Comparison of ENCODE assay signal across 8 cellular contexts in genomic region chr19:13082192-13083007, GRCh38. TPM values are rescaled to one million over a fixed set of nuclear protein-coding genes. Genes with fewer than 3 reads are reported as not detected.
DNase-seq lines count a peak whose midpoint lies in the region; ATAC-seq and TF ChIP-seq lines count a peak whose summit lies in the region.

No MANE protein-coding gene starts in this region.

- no peak overlapping the region for H3K9ac ChIP-seq in OCI-LY1 (ENCODE audit: low read length)

- H3K4me2 ChIP-seq in OCI-LY1 (ENCODE audit: low read length), result no peak overlapping the region

- no peaks in the 10 kb centered on the region for H3K36me3 Mint-ChIP-seq in activated T-helper 2 cell treated with anti-CD3 and anti-CD28 coated beads, Interferon-gamma antibody, Interleukin-2, Interleukin-4, amounts not matched to agents 10 μg/mL and 5 μg/mL and 100 μg/mL, durations not matched to agents 14 hours and 24 hours and 36 hours (ENCODE audit: low read depth)

- H3K4me1 Mint-ChIP-seq in activated T-helper 2 cell treated with anti-CD3 and anti-CD28 coated beads, Interferon-gamma antibody, Interleukin-2, Interleukin-4, amounts not matched to agents 10 μg/mL and 5 μg/mL and 100 μg/mL, durations not matched to agents 14 hours and 24 hours and 36 hours (ENCODE audit: low read depth), result no peaks in the 10 kb centered on the region

- peak; percentile 67 to 68 for ATAC-seq in gastrocnemius medialis
- no peak for ATAC-seq in HG03457 (IDR thresholded peaks at IDR 0.05; ENCODE audit: unreplicated experiment)

- TF ChIP-seq CTCF in GM12874 (IDR thresholded peaks at IDR 0.05; ENCODE audit: insufficient read depth, low read depth, low read length), result 0 out of 2 replicates have a peak, but pooled peaks have one; percentile 9
- TF ChIP-seq CTCF in OCI-LY1 (IDR thresholded peaks at IDR 0.05; ENCODE audit: low read length), result peak; percentile 30; the same call in 1 of the 2 replicates
- peak; percentile 42 for TF ChIP-seq CTCF in fibroblast of the aortic adventitia (IDR thresholded peaks at IDR 0.05; ENCODE audit: insufficient read depth, low read length)
- peak; percentile 29 to 55 (median 37) for TF ChIP-seq CTCF in gastrocnemius medialis (IDR thresholded peaks at IDR 0.05 in 4 of 5, conservative IDR thresholded peaks at IDR 0.05 in 1 of 5)

- H3K27ac ChIP-seq in OCI-LY1 (ENCODE audit: low read depth, low read length, poor library complexity, severe bottlenecking) (no peak overlapping the region), gastrocnemius medialis (peak overlapping the region; percentile 65 to 100 (median 82))

- peaks cover 16% of the 10 kb centered on the region; the same call in 1 of the 2 replicates for H3K27me3 ChIP-seq in OCI-LY1 (ENCODE audit: insufficient read depth, low read length)
- H3K27me3 ChIP-seq in gastrocnemius medialis, result no peaks in the 10 kb centered on the region

- H2AFZ ChIP-seq in OCI-LY1 (ENCODE audit: low read length), result no peak overlapping the region

- H3K9me3 Mint-ChIP-seq in activated T-helper 2 cell treated with anti-CD3 and anti-CD28 coated beads, Interferon-gamma antibody, Interleukin-2, Interleukin-4, amounts not matched to agents 10 μg/mL and 5 μg/mL and 100 μg/mL, durations not matched to agents 14 hours and 24 hours and 36 hours, result no peaks in the 10 kb centered on the region

- H3K9me3 ChIP-seq in OCI-LY1 (ENCODE audit: low read length), result no peaks in the 10 kb centered on the region
- no peaks in the 10 kb centered on the region for H3K9me3 ChIP-seq in gastrocnemius medialis

- in situ Hi-C loops in gastrocnemius medialis (cut with MboI; ENCODE audit: low sequenced_read_pairs in 4 of 4), result no loop called here

- no peaks in the 10 kb centered on the region for H3K79me2 ChIP-seq in OCI-LY1 (ENCODE audit: insufficient read depth, low read length)

- no peak overlapping the region for H3K4me3 Mint-ChIP-seq in activated T-helper 2 cell treated with anti-CD3 and anti-CD28 coated beads, Interferon-gamma antibody, Interleukin-2, Interleukin-4, amounts not matched to agents 10 μg/mL and 5 μg/mL and 100 μg/mL, durations not matched to agents 14 hours and 24 hours and 36 hours (ENCODE audit: low read depth)

- peaks cover 2% of the 10 kb centered on the region for H3K27me3 Mint-ChIP-seq in activated T-helper 2 cell treated with anti-CD3 and anti-CD28 coated beads, Interferon-gamma antibody, Interleukin-2, Interleukin-4, amounts not matched to agents 10 μg/mL and 5 μg/mL and 100 μg/mL, durations not matched to agents 14 hours and 24 hours and 36 hours (ENCODE audit: low read depth)

- intact Hi-C loops in gastrocnemius medialis (cut with DNase I; ENCODE audit: low total_unique reads), result no loop called here
- intact Hi-C loops in activated T-helper 2 cell treated with anti-CD3 and anti-CD28 coated beads, Interferon-gamma antibody, Interleukin-2, Interleukin-4, amounts not matched to agents 10 μg/mL and 5 μg/mL and 100 μg/mL, durations not matched to agents 14 hours and 24 hours and 36 hours (cut with micrococcal nuclease), result no loop called here

- no peaks in the 10 kb centered on the region for H3K36me3 ChIP-seq in OCI-LY1 (ENCODE audit: insufficient read depth, low read length)
- H3K36me3 ChIP-seq in gastrocnemius medialis, result peaks cover 0 to 7% of the 10 kb centered on the region in 2 donors

- H3K4me1 ChIP-seq in OCI-LY1 (ENCODE audit: insufficient read depth, low read length, severe bottlenecking), result no peaks in the 10 kb centered on the region
- H3K4me1 ChIP-seq in gastrocnemius medialis, result peaks cover 38 to 48% of the 10 kb centered on the region in 2 donors

- H3K9me2 ChIP-seq in OCI-LY1 (ENCODE audit: low read depth, low read length), result no peaks in the 10 kb centered on the region

- H3K4me3 ChIP-seq in OCI-LY1 (ENCODE audit: low read depth, low read length, poor library complexity, severe bottlenecking) (no peak overlapping the region), fibroblast of the aortic adventitia (ENCODE audit: low read depth, low read length) (no peak overlapping the region), gastrocnemius medialis (no peak overlapping the region)

- H3F3A ChIP-seq in OCI-LY1 (ENCODE audit: insufficient read depth, low read length), result no peaks in the 10 kb centered on the region

- H3K27ac Mint-ChIP-seq in activated T-helper 2 cell treated with anti-CD3 and anti-CD28 coated beads, Interferon-gamma antibody, Interleukin-2, Interleukin-4, amounts not matched to agents 10 μg/mL and 5 μg/mL and 100 μg/mL, durations not matched to agents 14 hours and 24 hours and 36 hours, result no peak overlapping the region

- no peaks in the 10 kb centered on the region for H4K20me1 ChIP-seq in OCI-LY1 (ENCODE audit: insufficient read depth, low read length)

- TF ChIP-seq POLR2A in gastrocnemius medialis (IDR thresholded peaks at IDR 0.05), result no peak

- DNase-seq in fibroblast of the aortic adventitia (ENCODE audit: low read depth), result peak; percentile 63
- DNase-seq in gastrocnemius medialis, result peak in 1 of 2 donors; percentile 62
- DNase-seq in activated gamma-delta T cell treated with Interleukin-2 at 50 U/mL for 16 hours, result no peak
- no peak for DNase-seq in activated T-helper 2 cell treated with anti-CD3 and anti-CD28 coated beads, Interferon-gamma antibody, Interleukin-2, Interleukin-4, amounts not matched to agents 10 μg/mL and 5 μg/mL and 100 μg/mL, durations not matched to agents 14 hours and 24 hours and 36 hours (ENCODE audit: low spot score)
- no peak for DNase-seq in kidney glomerular epithelial cell (lab: John Stamatoyannopoulos, UW)

RNA-seq across cellular contexts. Expression of gene LYL1, which starts 20.3 kb away (rescaled TPM):
- total RNA-seq in fibroblast of the aortic adventitia (ENCODE audit: low replicate concordance), result 0.63 and 1.4 TPM in 2 replicates
- total RNA-seq in gastrocnemius medialis, result 1 to 10 TPM; 2.6 to 5.0 (median 3.1) TPM
- total RNA-seq in activated T-helper 2 cell treated with anti-CD3 and anti-CD28 coated beads, Interferon-gamma antibody, Interleukin-2, Interleukin-4, amounts not matched to agents 10 μg/mL and 5 μg/mL and 100 μg/mL, durations not matched to agents 14 hours and 24 hours and 36 hours, result 5.5 and 5.6 TPM in 2 replicates

RNA-seq across cellular contexts. Expression of gene TRMT1, which starts 34.1 kb away (rescaled TPM):
- total RNA-seq in fibroblast of the aortic adventitia (ENCODE audit: low replicate concordance) (19.2 and 23.9 TPM in 2 replicates), gastrocnemius medialis (10 to 100 TPM; 31.7 to 47.9 (median 45.0) TPM)
- total RNA-seq in activated T-helper 2 cell treated with anti-CD3 and anti-CD28 coated beads, Interferon-gamma antibody, Interleukin-2, Interleukin-4, amounts not matched to agents 10 μg/mL and 5 μg/mL and 100 μg/mL, durations not matched to agents 14 hours and 24 hours and 36 hours, result 112 and 116 TPM in 2 replicates

RNA-seq across cellular contexts. Expression of gene NACC1, which starts 35.7 kb away (rescaled TPM):
- 11.5 and 51.2 TPM in 2 replicates for total RNA-seq in fibroblast of the aortic adventitia (ENCODE audit: low replicate concordance)
- total RNA-seq in gastrocnemius medialis, result 10 to 100 TPM; 36.3 to 81.3 (median 49.4) TPM
- 117 and 132 TPM in 2 replicates for total RNA-seq in activated T-helper 2 cell treated with anti-CD3 and anti-CD28 coated beads, Interferon-gamma antibody, Interleukin-2, Interleukin-4, amounts not matched to agents 10 μg/mL and 5 μg/mL and 100 μg/mL, durations not matched to agents 14 hours and 24 hours and 36 hours
